In the genomic region with DNA sequence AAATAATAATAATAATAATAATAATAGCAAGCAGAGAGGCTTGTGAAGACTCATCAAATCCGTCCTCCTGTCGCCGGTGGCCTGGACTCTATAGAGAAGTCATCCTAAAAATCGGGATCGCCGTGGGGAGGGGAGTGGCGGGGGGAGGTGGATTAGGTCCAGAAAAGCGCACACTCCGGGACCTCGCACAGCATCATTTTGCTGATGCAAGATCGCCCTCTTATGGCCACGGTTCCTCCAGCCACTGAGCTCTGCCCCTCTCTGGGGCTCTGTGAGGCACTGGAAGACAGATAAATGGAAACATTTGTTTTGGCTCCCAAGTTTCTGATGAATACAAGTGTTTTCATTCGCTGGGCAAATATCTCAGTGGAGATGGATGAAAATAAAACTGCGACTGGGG, we compare ENCODE assay signal across 8 cellular contexts.
DNase-seq lines count a peak whose midpoint lies in the region; ATAC-seq and TF ChIP-seq lines count a peak whose summit lies in the region.

No MANE protein-coding gene starts in this region.

- H4K20me1 ChIP-seq in HCT116 (ENCODE audit: insufficient read depth): no peaks in the 10 kb centered on the region

- H3K36me3 Mint-ChIP-seq in effector memory CD8-positive, alpha-beta T cell (ENCODE audit: insufficient read depth): peaks cover 3% of the 10 kb centered on the region

- H3K27ac ChIP-seq in HCT116 (ENCODE audit: low read depth, low read length) (no peak overlapping the region), Peyer's patch (no peak overlapping the region)

- TF ChIP-seq POLR2A in HCT116 (IDR thresholded peaks at IDR 0.05; ENCODE audit: borderline replicate concordance, extremely low read depth, insufficient read depth, insufficient read length): no peak
- TF ChIP-seq POLR2A in Peyer's patch (IDR thresholded peaks at IDR 0.05): no peak

- H3K9me3 Mint-ChIP-seq in effector memory CD8-positive, alpha-beta T cell: no peaks in the 10 kb centered on the region

- intact Hi-C loops in HCT116 (cut with micrococcal nuclease): loop anchor here (2.0 kb wide), 3 partner anchors 597 to 875 kb away; partner anchors contain the start of gene PTPRU

- H3K4me2 ChIP-seq in HCT116 (ENCODE audit: low read length): no peak overlapping the region

- H3K9me2 ChIP-seq in HCT116 (ENCODE audit: insufficient read depth): no peaks in the 10 kb centered on the region

- peaks cover 54 to 85% of the 10 kb centered on the region in 2 donors for H3K27me3 Mint-ChIP-seq in effector memory CD8-positive, alpha-beta T cell

- H3K4me1 Mint-ChIP-seq in effector memory CD8-positive, alpha-beta T cell (ENCODE audit: low read depth in 2 of 2): peaks cover 0 to 3% of the 10 kb centered on the region in 2 donors

- H3K36me3 ChIP-seq in HCT116 (ENCODE audit: control insufficient read depth in 1 of 2, insufficient read depth in 2 of 2, low read length in 2 of 2): no peaks in the 10 kb centered on the region
- H3K36me3 ChIP-seq in Peyer's patch: no peaks in the 10 kb centered on the region

- RAD21 ChIA-PET in HCT116 (lab: Charles Lee; ENCODE audit: low non-redundant PET in 1 of 2, low total read pairs in 2 of 2, uncharacterized antibody in 2 of 2, unreplicated experiment in 2 of 2): interaction anchor here (0.8 to 1.3 kb wide), 2 partner anchors 9 to 23 kb away, joined by 3 read pairs; no protein-coding TSS in a partner anchor

- H3K4me3 Mint-ChIP-seq in effector memory CD8-positive, alpha-beta T cell: no peak overlapping the region

- peak; percentile 97 for ATAC-seq in HCT116
- peak; percentile 46 for ATAC-seq in effector memory CD8-positive, alpha-beta T cell (replicated peaks)
- ATAC-seq in HG02642 (IDR thresholded peaks at IDR 0.05; ENCODE audit: poor library complexity, unreplicated experiment): no peak
- ATAC-seq in GM18502 (IDR thresholded peaks at IDR 0.05; ENCODE audit: poor library complexity, unreplicated experiment): no peak
- ATAC-seq in GM21423 (IDR thresholded peaks at IDR 0.05; ENCODE audit: unreplicated experiment): no peak

- BruUV-seq in HCT116 (replicated peaks; lab: Mats Ljungman, UMichigan): no TSS peak

- H3K4me1 ChIP-seq in HCT116 (ENCODE audit: control insufficient read depth in 1 of 2, insufficient read depth in 2 of 2, low read length in 2 of 2) (no peaks in the 10 kb centered on the region), Peyer's patch (no peaks in the 10 kb centered on the region)

- H3K27me3 ChIP-seq in HCT116 (ENCODE audit: insufficient read depth, low read length) (peaks cover 40% of the 10 kb centered on the region), Peyer's patch (no peaks in the 10 kb centered on the region)

- H3K4me3 ChIP-seq in HCT116 (replicated peaks in 1 of 2; ENCODE audit: low read depth in 1 of 2, low read length in 2 of 2): no peak overlapping the region
- no peak overlapping the region for H3K4me3 ChIP-seq in Peyer's patch

- no peak overlapping the region for H2AFZ ChIP-seq in HCT116 (ENCODE audit: low read depth, low read length, poor library complexity, severe bottlenecking)

- CTCF ChIA-PET in HCT116 (lab: Charles Lee): interaction anchor here (0.6 to 1.8 kb wide), 20 partner anchors 8 to 866 kb away, joined by 3 to 8 read pairs (median 4); no protein-coding TSS in a partner anchor

- POLR2A ChIA-PET in HCT116 (lab: Charles Lee): no interaction called here

- DNase-seq in COR-L47 (lab: John Stamatoyannopoulos, UW) (peak; percentile 61), HCT116 (ENCODE audit: low read depth, low spot score) (peak; percentile 10), Peyer's patch (peak in 2 of 3 donors; percentile 55), midbrain (lab: John Stamatoyannopoulos, UW) (peak; percentile 54)
- DNase-seq in effector memory CD8-positive, alpha-beta T cell: peak in 1 of 3 experiments; percentile 7

- H3K9ac ChIP-seq in HCT116 (ENCODE audit: low read length): no peak overlapping the region

- no peaks in the 10 kb centered on the region for H3K9me3 ChIP-seq in HCT116 (ENCODE audit: control insufficient read depth in 1 of 2, insufficient read depth in 1 of 2, low read depth in 1 of 2, low read length in 2 of 2)
- H3K9me3 ChIP-seq in Peyer's patch: no peaks in the 10 kb centered on the region

- H3K79me2 ChIP-seq in HCT116 (ENCODE audit: insufficient read depth, low read length): no peaks in the 10 kb centered on the region

- no peak overlapping the region for H3K27ac Mint-ChIP-seq in effector memory CD8-positive, alpha-beta T cell

- TF ChIP-seq CTCF in HCT116 (IDR thresholded peaks at IDR 0.05 in 2 of 3, conservative IDR thresholded peaks at IDR 0.05 in 1 of 3; ENCODE audit: borderline replicate concordance in 1 of 3, insufficient read depth in 1 of 3, low read depth in 2 of 3, low read length in 2 of 3) (peak; percentile 50 to 73 (median 73); a peak in 5 of 6 replicates), Peyer's patch (IDR thresholded peaks at IDR 0.05) (peak in 5 of 6 experiments; percentile 11 to 47 (median 40))

- peak; percentile 78 for TF ChIP-seq RAD21 in HCT116 (IDR thresholded peaks at IDR 0.05; ENCODE audit: low read depth)

TF ChIP-seq in HCT116, 20 proteins besides CTCF, POLR2A, EP300 and RAD21:
- TF ChIP-seq CEBPB (IDR thresholded peaks at IDR 0.05; ENCODE audit: low read depth) (no peak), EZH2 (IDR thresholded peaks at IDR 0.05) (no peak), SRF (IDR thresholded peaks at IDR 0.05; ENCODE audit: low read depth) (no peak), FOSL1 (IDR thresholded peaks at IDR 0.05; ENCODE audit: low read depth) (no peak), SIN3A (IDR thresholded peaks at IDR 0.05; ENCODE audit: low read depth) (no peak), POLR2AphosphoS5 (IDR thresholded peaks at IDR 0.05; ENCODE audit: low read depth, low read length) (no peak), CBX3 (IDR thresholded peaks at IDR 0.05; ENCODE audit: low read depth) (no peak), MAX (IDR thresholded peaks at IDR 0.05) (no peak), REST (IDR thresholded peaks at IDR 0.05; ENCODE audit: low read depth) (no peak), ELF1 (IDR thresholded peaks at IDR 0.05; ENCODE audit: borderline replicate concordance, low read depth) (no peak)

Comparison
In these comparisons a context has a peak if more than half of its experiments do, and no peak if none do; other contexts are left out.
1. ATAC-seq: peak in HCT116 (single experiment) and effector memory CD8-positive, alpha-beta T cell (single experiment); none in HG02642 (single experiment), GM18502 (single experiment) and GM21423 (single experiment).